8 cellular contexts compared by ENCODE assay signal in the genomic region with DNA sequence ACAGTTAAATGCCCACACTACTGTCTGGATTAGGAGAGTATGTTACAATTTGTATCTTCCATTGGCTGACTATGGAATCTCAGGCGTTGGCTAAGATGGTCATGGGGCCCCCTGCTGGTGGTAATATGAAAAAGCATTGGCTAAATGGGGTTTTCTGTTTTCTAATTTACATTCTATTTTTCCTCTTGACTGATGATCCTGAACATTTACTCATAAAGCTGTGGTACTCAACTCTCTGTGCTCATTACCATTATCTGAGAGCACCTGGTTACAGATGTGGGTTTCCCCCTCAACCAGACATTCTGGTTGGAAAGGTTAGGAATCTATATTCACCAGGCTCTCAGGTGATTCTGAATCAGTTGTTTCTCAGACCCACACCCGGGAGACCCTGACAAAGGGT.
DNase-seq lines count a peak whose midpoint lies in the region; ATAC-seq and TF ChIP-seq lines count a peak whose summit lies in the region.

No MANE protein-coding gene starts in this region.

- no peaks in the 10 kb centered on the region for H3K36me3 Mint-ChIP-seq in activated CD8-positive, alpha-beta T cell treated with anti-CD3 and anti-CD28 coated beads for 36 hours (ENCODE audit: low read depth)

- H3K9me2 ChIP-seq in Loucy (replicated peaks; ENCODE audit: low read depth, low read length), result no peaks in the 10 kb centered on the region

- no peaks in the 10 kb centered on the region for H3K36me3 ChIP-seq in Loucy (ENCODE audit: insufficient read depth, low read length)
- no peaks in the 10 kb centered on the region for H3K36me3 ChIP-seq in uterus

- H3K4me3 ChIP-seq in Loucy (ENCODE audit: low read length, poor library complexity, severe bottlenecking), result no peak overlapping the region
- H3K4me3 ChIP-seq in uterus, result no peak overlapping the region

- no peaks in the 10 kb centered on the region for H3K27me3 ChIP-seq in Loucy (ENCODE audit: insufficient read depth, low read length, poor library complexity, severe bottlenecking)
- H3K27me3 ChIP-seq in uterus, result no peaks in the 10 kb centered on the region

- no peak overlapping the region for H3K9ac ChIP-seq in Loucy (ENCODE audit: low read depth, low read length, poor library complexity, severe bottlenecking)

- H3K4me1 Mint-ChIP-seq in activated CD8-positive, alpha-beta T cell treated with anti-CD3 and anti-CD28 coated beads for 36 hours (ENCODE audit: low read depth), result no peaks in the 10 kb centered on the region

- H3K4me1 ChIP-seq in Loucy (ENCODE audit: insufficient read depth, low read length, poor library complexity, severe bottlenecking), result no peaks in the 10 kb centered on the region
- no peaks in the 10 kb centered on the region for H3K4me1 ChIP-seq in uterus

- peaks cover 15% of the 10 kb centered on the region for H3K27me3 Mint-ChIP-seq in activated CD8-positive, alpha-beta T cell treated with anti-CD3 and anti-CD28 coated beads for 36 hours

- TF ChIP-seq CTCF in Loucy (conservative IDR thresholded peaks at IDR 0.05; ENCODE audit: low read length) (peak; percentile 90), uterus (IDR thresholded peaks at IDR 0.05) (peak; percentile 61 to 72 (median 68))
- TF ChIP-seq CTCF in activated CD8-positive, alpha-beta T cell treated with anti-CD3 and anti-CD28 coated beads for 36 hours (IDR thresholded peaks at IDR 0.05), result peak; percentile 48

- CTCF ChIA-PET in activated CD8-positive, alpha-beta T cell treated with anti-CD3 and anti-CD28 coated beads for 36 hours (lab: Charles Lee), result interaction anchor here (0.8 to 2.5 kb wide), 9 partner anchors 9 to 302 kb away, joined by 3 to 8 read pairs (median 4); no protein-coding TSS in a partner anchor

- no peak overlapping the region for H3K4me2 ChIP-seq in Loucy (ENCODE audit: low read depth, low read length, poor library complexity, severe bottlenecking)

- H3K79me2 ChIP-seq in Loucy (ENCODE audit: insufficient read depth, low read length), result no peaks in the 10 kb centered on the region

- H3F3A ChIP-seq in Loucy (ENCODE audit: low read depth), result no peaks in the 10 kb centered on the region

- POLR2A ChIA-PET in activated CD8-positive, alpha-beta T cell treated with anti-CD3 and anti-CD28 coated beads for 36 hours (lab: Charles Lee), result no interaction called here

- ATAC-seq in activated CD8-positive, alpha-beta T cell treated with anti-CD3 and anti-CD28 coated beads for 36 hours, result no peak
- ATAC-seq in HG03342 (IDR thresholded peaks at IDR 0.05; ENCODE audit: unreplicated experiment), result no peak
- no peak for ATAC-seq in GM18867 (IDR thresholded peaks at IDR 0.05; ENCODE audit: unreplicated experiment)

- H2AFZ ChIP-seq in Loucy (ENCODE audit: low read length), result no peak overlapping the region

- H4K20me1 ChIP-seq in Loucy (ENCODE audit: insufficient read depth, low read length, poor library complexity, severe bottlenecking), result no peaks in the 10 kb centered on the region

- no peak overlapping the region for H3K27ac Mint-ChIP-seq in activated CD8-positive, alpha-beta T cell treated with anti-CD3 and anti-CD28 coated beads for 36 hours

- H3K27ac ChIP-seq in uterus, result no peak overlapping the region

- peak in 2 of 3 donors; percentile 5 to 21 for DNase-seq in stimulated activated CD4-positive, alpha-beta T cell treated with anti-CD3 and anti-CD28 coated beads, Interleukin-12 subunit alpha, Interleukin-12 subunit beta, amount 100 ng/mL, for 48 hours (ENCODE audit: low read depth in 2 of 3, low spot score in 1 of 3)
- DNase-seq in stimulated activated CD4-positive, alpha-beta T cell treated with anti-CD3 and anti-CD28 coated beads, Interleukin-4, amount 100 ng/mL, for 1 hour, result no peak
- peak; percentile 43 for DNase-seq in activated CD8-positive, alpha-beta T cell treated with anti-CD3 and anti-CD28 coated beads for 36 hours
- DNase-seq in inferior parietal cortex (ENCODE audit: extremely low spot score), result peak; percentile 39
- DNase-seq in uterus, result peak; percentile 31 to 35

- no peak for TF ChIP-seq POLR2A in uterus (IDR thresholded peaks at IDR 0.05)

- intact Hi-C loops in activated CD8-positive, alpha-beta T cell treated with anti-CD3 and anti-CD28 coated beads for 36 hours (cut with micrococcal nuclease), result no loop called here
- intact Hi-C loops in uterus (cut with DNase I; ENCODE audit: low total_unique reads), result loop anchor here (5.0 kb wide), 1 partner anchor 97 kb away; no protein-coding TSS in a partner anchor

- no peak overlapping the region for H3K4me3 Mint-ChIP-seq in activated CD8-positive, alpha-beta T cell treated with anti-CD3 and anti-CD28 coated beads for 36 hours

- H3K9me3 Mint-ChIP-seq in activated CD8-positive, alpha-beta T cell treated with anti-CD3 and anti-CD28 coated beads for 36 hours, result no peaks in the 10 kb centered on the region

- H3K9me3 ChIP-seq in Loucy (ENCODE audit: insufficient read depth, low read depth, low read length) (no peaks in the 10 kb centered on the region), uterus (no peaks in the 10 kb centered on the region)
